In the genomic region with DNA sequence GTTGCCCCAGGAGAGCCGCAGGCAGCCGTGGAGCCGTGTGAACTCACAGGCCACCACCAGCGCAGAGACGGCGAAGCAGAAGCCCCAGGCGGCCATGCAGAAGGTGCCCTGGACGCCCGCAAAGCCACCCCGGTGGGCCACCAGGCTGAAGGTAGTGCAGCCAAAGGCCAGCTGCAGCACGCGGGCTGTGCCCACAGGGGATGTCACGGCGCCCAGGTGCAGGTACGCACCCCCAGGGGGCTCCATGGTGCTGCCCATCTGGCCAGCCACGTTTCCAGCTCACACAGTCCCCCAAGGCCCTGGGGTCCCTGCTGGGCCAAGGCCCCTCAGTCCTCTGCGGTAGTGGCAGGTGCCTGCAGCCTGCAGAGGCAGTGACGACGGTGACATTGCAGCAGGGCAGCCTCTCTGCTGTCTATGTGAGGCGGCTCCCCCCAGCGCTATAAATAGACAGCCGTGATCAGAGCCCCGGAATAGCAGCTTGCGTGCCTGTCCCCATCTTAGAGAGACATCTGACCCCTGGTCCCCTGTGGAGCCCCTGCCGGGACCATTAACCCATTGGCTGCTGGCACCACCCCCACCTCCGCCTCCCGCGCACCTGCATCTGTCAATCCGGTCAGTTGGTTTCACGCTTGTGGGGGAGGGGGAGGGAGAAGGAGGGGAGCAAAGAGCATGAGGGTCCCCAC, we compare ENCODE assay signal across 17 cellular contexts. TPM values are rescaled to one million over a fixed set of nuclear protein-coding genes. Genes with fewer than 3 reads are reported as not detected.
A peak's percentile ranks its signal among the peaks of the same experiment; 100 is the strongest.
DNase-seq lines count a peak whose midpoint lies in the region; ATAC-seq and TF ChIP-seq lines count a peak whose summit lies in the region.
"Had no signal": no experiment of that assay in that cellular context is flagged by ENCODE, and none has a peak within 500 bp of the region (broad histone marks: within the 10 kb centered on the region; RNA-seq: fewer than 3 reads in every experiment).

No MANE protein-coding gene starts in this region.

- no peaks in the 10 kb centered on the region for H3K36me3 Mint-ChIP-seq in neural crest cell (ENCODE audit: low read depth)
- H3K36me3 Mint-ChIP-seq: CD8-positive, alpha-beta T cell had no signal

- H3K79me2 ChIP-seq in KMS-11 (ENCODE audit: insufficient read depth, low read depth): peaks cover 3% of the 10 kb centered on the region; the same call in 1 of the 2 replicates

- TF ChIP-seq CTCF in KMS-11 (conservative IDR thresholded peaks at IDR 0.05; ENCODE audit: low read depth, low read length) (no peak), neural crest cell (conservative IDR thresholded peaks at IDR 0.05) (no peak)

- no peak for ATAC-seq in GM18873 (IDR thresholded peaks at IDR 0.05; ENCODE audit: low FRiP score, unreplicated experiment)
- ATAC-seq: activated T-cell treated with anti-CD3 and anti-CD28 coated beads, Interleukin-2, amount 50 U/mL, for 72 hours; CD8-positive, alpha-beta T cell; left lung had no signal

- peaks cover 18% of the 10 kb centered on the region for H3K4me1 ChIP-seq in KMS-11 (ENCODE audit: low read depth, poor library complexity, severe bottlenecking)

- H3K9ac ChIP-seq in KMS-11: 0 out of 2 replicates have a peak overlapping the region, but pooled peaks have one; percentile 3

- H4K20me1 ChIP-seq in KMS-11 (ENCODE audit: insufficient read depth): no peaks in the 10 kb centered on the region

- no peaks in the 10 kb centered on the region for H3K27me3 Mint-ChIP-seq in neural crest cell (ENCODE audit: low read depth)

- H3K4me3 Mint-ChIP-seq in neural crest cell: peak overlapping the region; percentile 9
- H3K4me3 Mint-ChIP-seq: activated T-cell treated with anti-CD3 and anti-CD28 coated beads, Interleukin-2, amount 50 U/mL, for 72 hours; CD8-positive, alpha-beta T cell had no signal

- no peaks in the 10 kb centered on the region for H3K36me3 ChIP-seq in KMS-11 (ENCODE audit: insufficient read depth)
- H3K36me3 ChIP-seq: ascending aorta, left lung, spleen, thyroid gland had no signal

- peaks cover 16% of the 10 kb centered on the region for H3K4me1 Mint-ChIP-seq in neural crest cell

- no peak overlapping the region for H3K27ac ChIP-seq in KMS-11
- H3K27ac ChIP-seq: ascending aorta, left lung, spleen, thyroid gland had no signal

- intact Hi-C loops in head of caudate nucleus (cut with DNase I): no loop called here

- H2AFZ ChIP-seq in KMS-11 (ENCODE audit: low read depth): peak overlapping the region; percentile 48

- H3K4me3 ChIP-seq in KMS-11 (IDR thresholded peaks at IDR 0.05; ENCODE audit: insufficient read depth, low read depth, low read length): no peak overlapping the region
- H3K4me3 ChIP-seq: ascending aorta, left lung, spleen, thyroid gland had no signal

- H3K27ac Mint-ChIP-seq in neural crest cell (ENCODE audit: unreplicated experiment): no peak overlapping the region
- H3K27ac Mint-ChIP-seq: activated T-cell treated with anti-CD3 and anti-CD28 coated beads, Interleukin-2, amount 50 U/mL, for 72 hours; CD8-positive, alpha-beta T cell had no signal

- DNase-seq in NCI-H2227 treated with DMSO at 0.1 percent for 48 hours (lab: John Stamatoyannopoulos, UW) (peak; percentile 35), head of caudate nucleus (peak in 34 of 42 donors; percentile 40 to 85 (median 64)), neural crest cell (ENCODE audit: low read depth, low spot score) (no peak), NOMO-1 (lab: John Stamatoyannopoulos, UW; ENCODE audit: unreplicated experiment in 2 of 2) (no peak), SHP77 treated with DMSO at 0.1 percent for 48 hours (lab: John Stamatoyannopoulos, UW) (no peak)
- DNase-seq: activated T-cell treated with anti-CD3 and anti-CD28 coated beads, Interleukin-2, amount 50 U/mL, for 72 hours; CD8-positive, alpha-beta T cell; effector CD8-positive, alpha-beta T cell; NCI-H510A; spleen; thyroid gland had no signal

- peaks cover 10% of the 10 kb centered on the region; the same call in 1 of the 2 replicates for H3K27me3 ChIP-seq in KMS-11 (ENCODE audit: insufficient read depth, low read depth)
- H3K27me3 ChIP-seq: thyroid gland had no signal

- H3K9me3 Mint-ChIP-seq in neural crest cell: no peaks in the 10 kb centered on the region
- H3K9me3 Mint-ChIP-seq: activated T-cell treated with anti-CD3 and anti-CD28 coated beads, Interleukin-2, amount 50 U/mL, for 72 hours; CD8-positive, alpha-beta T cell; nephron had no signal

- H3K4me2 ChIP-seq in KMS-11: peak overlapping the region; percentile 68; the same call in 1 of the 2 replicates

RNA-seq across cellular contexts. Expression of a gene that starts 4.5 kb away (rescaled TPM):
- total RNA-seq in neural crest cell: 93.0 and 102 TPM in 2 replicates

RNA-seq across cellular contexts. Expression of a gene that starts 5.4 kb away (rescaled TPM):
- 0.11 TPM in 1 of 2 replicates, not detected in the other for total RNA-seq in neural crest cell
- total RNA-seq: activated T-cell treated with anti-CD3 and anti-CD28 coated beads, Interleukin-2, amount 50 U/mL, for 72 hours; ascending aorta; CD8-positive, alpha-beta T cell; left lung; SK-MEL-5; spleen; thyroid gland had no signal

RNA-seq across cellular contexts. Expression of a gene that starts 14.1 kb away (rescaled TPM):
- 24.1 and 24.2 TPM in 2 replicates for total RNA-seq in neural crest cell

RNA-seq across cellular contexts. Expression of a gene that starts 19.4 kb away (rescaled TPM):
- 5.9 and 6.3 TPM in 2 replicates for total RNA-seq in neural crest cell
- total RNA-seq: ascending aorta; CD8-positive, alpha-beta T cell had no signal

RNA-seq across cellular contexts. Expression of a gene that starts 23.6 kb away (rescaled TPM):
- 25.5 and 26.2 TPM in 2 replicates for total RNA-seq in neural crest cell

Comparison
In these comparisons a context has a peak if more than half of its experiments do, and no peak if none do; other contexts are left out.
1. DNase-seq: peak in NCI-H2227 treated with DMSO at 0.1 percent for 48 hours (single experiment) and head of caudate nucleus (34 of 42); none in neural crest cell (single experiment), NOMO-1 (0 of 2) and SHP77 treated with DMSO at 0.1 percent for 48 hours (single experiment).